1 cellular context compared by ENCODE assay signal in genomic region chr19:3508771-3509535, GRCh38.
TF ChIP-seq lines count a peak whose summit lies in the region.

No MANE protein-coding gene starts in this region.

TF ChIP-seq in GM12878, 131 proteins besides CTCF, POLR2A, EP300 and RAD21:
- TF ChIP-seq CUX1 (IDR thresholded peaks at IDR 0.05; ENCODE audit: insufficient replicate concordance, low read depth, low read length) (no peak), ZNF207 (IDR thresholded peaks at IDR 0.05; ENCODE audit: borderline replicate concordance) (no peak), ZBTB33 (IDR thresholded peaks at IDR 0.05) (peak; percentile 59; the same call in 1 of the 2 replicates), EGR1 (IDR thresholded peaks at IDR 0.05; ENCODE audit: borderline replicate concordance in 1 of 2, low read depth in 2 of 2, low read length in 2 of 2) (0 out of 3 replicates have a peak, but pooled peaks of 1 of the 2 experiments have one; percentile 6), TCF12 (IDR thresholded peaks at IDR 0.05; ENCODE audit: low read depth, low read length) (no peak), NFYA (IDR thresholded peaks at IDR 0.05; ENCODE audit: borderline replicate concordance, low read depth, low read length) (no peak)
TF ChIP-seq in GM12878: peak in this region for 2.
